ENCODE assay signal across 9 cellular contexts in the genomic region with DNA sequence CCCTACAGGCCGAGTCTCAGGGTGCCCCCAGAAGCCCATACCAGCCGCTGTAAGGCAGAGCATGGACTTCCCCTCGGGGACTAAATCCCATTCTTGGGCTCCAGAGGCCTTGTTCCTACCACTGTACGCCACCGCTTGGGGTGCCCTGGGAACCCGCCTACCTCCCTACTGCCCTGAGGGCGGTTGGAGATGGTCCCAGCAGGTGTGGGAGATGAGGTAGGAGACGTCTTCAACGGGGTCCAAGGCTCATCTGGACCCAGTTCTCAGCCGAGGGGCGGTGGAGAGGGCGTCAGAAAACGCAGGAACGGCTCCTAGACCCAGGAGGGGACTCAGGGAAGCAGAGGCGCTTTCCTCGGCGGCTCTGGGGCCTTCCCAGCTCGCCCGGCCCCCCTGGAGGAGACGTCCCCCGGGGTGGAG. TPM values are rescaled to one million over a fixed set of nuclear protein-coding genes. Genes with fewer than 3 reads are reported as not detected.
A peak's percentile ranks its signal among the peaks of the same experiment; 100 is the strongest.
DNase-seq lines count a peak whose midpoint lies in the region; ATAC-seq and TF ChIP-seq lines count a peak whose summit lies in the region.
"Had no signal": no experiment of that assay in that cellular context is flagged by ENCODE, and none has a peak within 500 bp of the region (broad histone marks: within the 10 kb centered on the region; RNA-seq: fewer than 3 reads in every experiment).

No MANE protein-coding gene starts in this region.

- no peak for DNase-seq in activated CD8-positive, alpha-beta memory T cell treated with anti-CD3 and anti-CD28 coated beads, Interleukin-2, amount 10 ng/mL, durations not matched to agents 7 days and 5 days
- no peak for DNase-seq in activated CD8-positive, alpha-beta memory T cell treated with anti-CD3 and anti-CD28 coated beads for 24 hours
- DNase-seq in coronary artery (ENCODE audit: low spot score), result no peak
- no peak for DNase-seq in testis
- DNase-seq in NAMALWA (ENCODE audit: low spot score), result no peak
- DNase-seq in LoVo (ENCODE audit: low spot score), result no peak

- ATAC-seq in activated CD8-positive, alpha-beta memory T cell treated with anti-CD3 and anti-CD28 coated beads, Interleukin-2, amount 10 ng/mL, durations not matched to agents 7 days and 5 days, result no peak
- no peak for ATAC-seq in GM21737 (IDR thresholded peaks at IDR 0.05; ENCODE audit: unreplicated experiment)

- TF ChIP-seq CTCF in coronary artery (IDR thresholded peaks at IDR 0.05), result no peak
- TF ChIP-seq CTCF in testis (IDR thresholded peaks at IDR 0.05), result no peak

- H3K9me3 ChIP-seq in mucosa of rectum (ENCODE audit: control insufficient read depth in 2 of 2, low read length in 2 of 2) (peaks cover 3 to 10% of the 10 kb centered on the region in 2 donors), testis (no peaks in the 10 kb centered on the region)

- peak overlapping the region; percentile 87 for H3K4me3 Mint-ChIP-seq in activated CD8-positive, alpha-beta memory T cell treated with anti-CD3 and anti-CD28 coated beads, Interleukin-2, amount 10 ng/mL, durations not matched to agents 7 days and 5 days

- intact Hi-C loops in testis (cut with DNase I; ENCODE audit: low total_unique reads), result no loop called here

- H3K9me3 Mint-ChIP-seq in activated CD8-positive, alpha-beta memory T cell treated with anti-CD3 and anti-CD28 coated beads, Interleukin-2, amount 10 ng/mL, durations not matched to agents 7 days and 5 days (ENCODE audit: low read depth), result peaks cover 30% of the 10 kb centered on the region

- CTCF ChIA-PET in activated CD8-positive, alpha-beta memory T cell treated with anti-CD3 and anti-CD28 coated beads, Interleukin-2, amount 10 ng/mL, durations not matched to agents 7 days and 5 days (lab: Charles Lee), result interaction anchor here (1.7 kb wide), 1 partner anchor 193 kb away, joined by 4 read pairs; the partner anchor contains the start of gene ZNF548

- H3K36me3 ChIP-seq in mucosa of rectum (ENCODE audit: control insufficient read depth in 2 of 2, insufficient read depth in 2 of 2, low read length in 2 of 2), result peaks cover 0 to 2% of the 10 kb centered on the region in 2 donors
- no peaks in the 10 kb centered on the region for H3K36me3 ChIP-seq in testis (ENCODE audit: low read depth, missing control alignments)

- H3K36me3 Mint-ChIP-seq in activated CD8-positive, alpha-beta memory T cell treated with anti-CD3 and anti-CD28 coated beads, Interleukin-2, amount 10 ng/mL, durations not matched to agents 7 days and 5 days, result peaks cover 49% of the 10 kb centered on the region

- H3K27ac ChIP-seq in coronary artery, result no peak overlapping the region
- no peak overlapping the region for H3K27ac ChIP-seq in mucosa of rectum (ENCODE audit: low read depth in 2 of 2, low read length in 2 of 2)
- H3K27ac ChIP-seq in testis, result peak overlapping the region in 1 of 2 donors; percentile 28
- H3K27ac ChIP-seq: HL-60 had no signal

- H3K4me1 ChIP-seq in mucosa of rectum (ENCODE audit: control insufficient read depth in 2 of 2, insufficient read depth in 2 of 2, low read length in 2 of 2) (peaks cover 2 to 4% of the 10 kb centered on the region in 2 donors), testis (no peaks in the 10 kb centered on the region)

- H3K27me3 ChIP-seq in mucosa of rectum (ENCODE audit: control insufficient read depth in 2 of 2, insufficient read depth in 2 of 2, low read length in 2 of 2) (no peaks in the 10 kb centered on the region), testis (no peaks in the 10 kb centered on the region)

- H3K4me3 ChIP-seq in coronary artery, result peak overlapping the region; percentile 89
- peak overlapping the region; percentile 52 to 76 for H3K4me3 ChIP-seq in mucosa of rectum (ENCODE audit: low read length in 2 of 2)
- H3K4me3 ChIP-seq in testis, result peak overlapping the region; percentile 55 to 73

- no peaks in the 10 kb centered on the region for H3K27me3 Mint-ChIP-seq in activated CD8-positive, alpha-beta memory T cell treated with anti-CD3 and anti-CD28 coated beads, Interleukin-2, amount 10 ng/mL, durations not matched to agents 7 days and 5 days

- H3K4me1 Mint-ChIP-seq in activated CD8-positive, alpha-beta memory T cell treated with anti-CD3 and anti-CD28 coated beads, Interleukin-2, amount 10 ng/mL, durations not matched to agents 7 days and 5 days, result peaks cover 29% of the 10 kb centered on the region

- H3K9ac ChIP-seq in mucosa of rectum (ENCODE audit: low read depth in 1 of 2, low read length in 2 of 2), result no peak overlapping the region

- WGBS in testis, 2 donors, result 17 to 22% methylated on average over 8 to 21 of the region's 21 CpGs

- peak overlapping the region; percentile 88 for H3K27ac Mint-ChIP-seq in activated CD8-positive, alpha-beta memory T cell treated with anti-CD3 and anti-CD28 coated beads, Interleukin-2, amount 10 ng/mL, durations not matched to agents 7 days and 5 days

- no peak for TF ChIP-seq POLR2A in testis (IDR thresholded peaks at IDR 0.05)

RNA-seq across cellular contexts. Expression of gene ZIK1, which starts 0.8 kb away (rescaled TPM):
- total RNA-seq in activated CD8-positive, alpha-beta memory T cell treated with anti-CD3 and anti-CD28 coated beads, Interleukin-2, amount 10 ng/mL, durations not matched to agents 7 days and 5 days, result 10 to 100 TPM; 10.6 to 11.5 TPM
- 10 to 100 TPM; 15.1 to 21.7 TPM for total RNA-seq in testis
- polyA plus RNA-seq in testis (ENCODE audit: insufficient read depth, low read depth, low replicate concordance), result 8.9 TPM

RNA-seq across cellular contexts. Expression of gene ZNF416, which starts 4.4 kb away (rescaled TPM):
- total RNA-seq in activated CD8-positive, alpha-beta memory T cell treated with anti-CD3 and anti-CD28 coated beads, Interleukin-2, amount 10 ng/mL, durations not matched to agents 7 days and 5 days, result 1 to 10 TPM; 5.3 to 5.7 TPM
- 10 to 100 TPM in 1 of 2 donors, 1 to 10 TPM in 1; 8.7 to 10.9 TPM for total RNA-seq in testis
- 9.4 TPM for polyA plus RNA-seq in testis (ENCODE audit: insufficient read depth, low read depth, low replicate concordance)

RNA-seq across cellular contexts. Expression of gene ZNF530, which starts 16.6 kb away (rescaled TPM):
- 10 to 100 TPM; 10.6 to 12.4 TPM for total RNA-seq in activated CD8-positive, alpha-beta memory T cell treated with anti-CD3 and anti-CD28 coated beads, Interleukin-2, amount 10 ng/mL, durations not matched to agents 7 days and 5 days
- total RNA-seq in testis, result 1 to 10 TPM; 4.6 to 9.8 TPM
- 3.0 TPM for polyA plus RNA-seq in testis (ENCODE audit: insufficient read depth, low read depth, low replicate concordance)

RNA-seq across cellular contexts. Expression of gene ZNF550, which starts 23.4 kb away (rescaled TPM):
- 10 to 100 TPM; 13.7 to 14.2 TPM for total RNA-seq in activated CD8-positive, alpha-beta memory T cell treated with anti-CD3 and anti-CD28 coated beads, Interleukin-2, amount 10 ng/mL, durations not matched to agents 7 days and 5 days
- total RNA-seq in testis, result 10 to 100 TPM in 1 of 2 donors, 1 to 10 TPM in 1; 9.9 to 10.7 TPM
- polyA plus RNA-seq in testis (ENCODE audit: insufficient read depth, low read depth, low replicate concordance), result 5.7 TPM

RNA-seq across cellular contexts. Expression of gene ZNF134, which starts 30.9 kb away (rescaled TPM):
- 10 to 100 TPM; 17.8 to 19.0 TPM for total RNA-seq in activated CD8-positive, alpha-beta memory T cell treated with anti-CD3 and anti-CD28 coated beads, Interleukin-2, amount 10 ng/mL, durations not matched to agents 7 days and 5 days
- 10 to 100 TPM; 37.6 to 41.7 TPM for total RNA-seq in testis
- polyA plus RNA-seq in testis (ENCODE audit: insufficient read depth, low read depth, low replicate concordance), result 11.2 TPM
